ENCODE assay signal across 8 cellular contexts in genomic region chr17:38797828-38798227, GRCh38. TPM values are rescaled to one million over a fixed set of nuclear protein-coding genes. Genes with fewer than 3 reads are reported as not detected.
A peak's percentile ranks its signal among the peaks of the same experiment; 100 is the strongest.
DNase-seq lines count a peak whose midpoint lies in the region; ATAC-seq and TF ChIP-seq lines count a peak whose summit lies in the region.

No MANE protein-coding gene starts in this region.

- H3K27me3 Mint-ChIP-seq in CD4-positive, alpha-beta T cell, result no peaks in the 10 kb centered on the region
- peaks cover 3% of the 10 kb centered on the region for H3K27me3 Mint-ChIP-seq in neural crest cell (ENCODE audit: low read depth)

- no peak for ATAC-seq in CD4-positive, alpha-beta T cell (ENCODE audit: poor library complexity)
- ATAC-seq in GM21737 (IDR thresholded peaks at IDR 0.05; ENCODE audit: unreplicated experiment), result no peak

- no peaks in the 10 kb centered on the region for H3K9me3 Mint-ChIP-seq in CD4-positive, alpha-beta T cell
- no peaks in the 10 kb centered on the region for H3K9me3 Mint-ChIP-seq in neural crest cell

- CTCF ChIA-PET in CD4-positive, alpha-beta T cell (lab: Charles Lee), result interaction anchor here (0.6 to 1.3 kb wide), 3 partner anchors 63 to 624 kb away, joined by 3 to 4 read pairs (median 3); no protein-coding TSS in a partner anchor

- H3K27ac Mint-ChIP-seq in CD4-positive, alpha-beta T cell, result peak overlapping the region; percentile 90
- H3K27ac Mint-ChIP-seq in neural crest cell (ENCODE audit: unreplicated experiment), result peak overlapping the region; percentile 95

- TF ChIP-seq CTCF in CD4-positive, alpha-beta T cell (IDR thresholded peaks at IDR 0.05), result no peak
- no peak for TF ChIP-seq CTCF in neural crest cell (conservative IDR thresholded peaks at IDR 0.05)

- H3K27ac ChIP-seq in CD4-positive, alpha-beta T cell (ENCODE audit: low read depth, low read length), result peak overlapping the region; percentile 64
- H3K27ac ChIP-seq in ectodermal cell (ENCODE audit: insufficient read depth, low read depth, low read length, poor library complexity, severe bottlenecking), result no peak overlapping the region

- H3K4me3 ChIP-seq in NT2/D1 (ENCODE audit: insufficient read length, low read depth) (peak overlapping the region; percentile 85), ectodermal cell (ENCODE audit: insufficient read depth, low read depth, low read length) (peak overlapping the region; percentile 91)

- DNase-seq in CD4-positive, alpha-beta T cell, result no peak
- DNase-seq in NT2/D1 (ENCODE audit: low read depth, low spot score) (no peak), neural crest cell (ENCODE audit: low read depth, low spot score) (no peak), foreskin melanocyte (no peak), NCI-H2227 (lab: John Stamatoyannopoulos, UW; ENCODE audit: unreplicated experiment) (no peak), LoVo (ENCODE audit: low spot score) (no peak)

- WGBS in ectodermal cell, 2 experiments, result 82 to 89% methylated on average over 6 of the region's 6 CpGs

- peaks cover 49% of the 10 kb centered on the region for H3K4me1 Mint-ChIP-seq in CD4-positive, alpha-beta T cell (ENCODE audit: low read depth)
- peaks cover 49% of the 10 kb centered on the region for H3K4me1 Mint-ChIP-seq in neural crest cell

- no peaks in the 10 kb centered on the region for H3K9me3 ChIP-seq in CD4-positive, alpha-beta T cell (ENCODE audit: control insufficient read depth, low read length)
- H3K9me3 ChIP-seq in NT2/D1 (ENCODE audit: insufficient read depth, low read length) (no peaks in the 10 kb centered on the region), ectodermal cell (ENCODE audit: control insufficient read depth, low read length) (no peaks in the 10 kb centered on the region)

- H3K27me3 ChIP-seq in CD4-positive, alpha-beta T cell (ENCODE audit: control insufficient read depth, insufficient read depth, low read length), result no peaks in the 10 kb centered on the region
- H3K27me3 ChIP-seq in NT2/D1 (ENCODE audit: insufficient read depth, insufficient read length), result no peaks in the 10 kb centered on the region
- no peaks in the 10 kb centered on the region for H3K27me3 ChIP-seq in ectodermal cell (ENCODE audit: control insufficient read depth, insufficient read depth, low read length, poor library complexity, severe bottlenecking)

- peaks cover 62% of the 10 kb centered on the region for H3K36me3 Mint-ChIP-seq in CD4-positive, alpha-beta T cell (ENCODE audit: low read depth)
- H3K36me3 Mint-ChIP-seq in neural crest cell (ENCODE audit: low read depth), result peaks cover 8% of the 10 kb centered on the region

- H3K9ac ChIP-seq in NT2/D1 (ENCODE audit: insufficient read length, low read depth), result peak overlapping the region; percentile 98

- POLR2A ChIA-PET in CD4-positive, alpha-beta T cell (lab: Charles Lee), result interaction anchor here (1.0 to 2.9 kb wide), 4 partner anchors 10 to 402 kb away, joined by 3 to 14 read pairs (median 5); partner anchors contain the start of genes RPL19 and RPL23

- H3K36me3 ChIP-seq in NT2/D1 (ENCODE audit: insufficient read depth, insufficient read length, low read length), result peaks cover 62% of the 10 kb centered on the region
- peaks cover 7% of the 10 kb centered on the region for H3K36me3 ChIP-seq in ectodermal cell (ENCODE audit: control insufficient read depth, insufficient read depth, low read length)

- H3K4me3 Mint-ChIP-seq in CD4-positive, alpha-beta T cell, result peak overlapping the region; percentile 92
- peak overlapping the region; percentile 99 for H3K4me3 Mint-ChIP-seq in neural crest cell

- H3K4me1 ChIP-seq in NT2/D1 (ENCODE audit: insufficient read depth, insufficient read length), result no peaks in the 10 kb centered on the region
- H3K4me1 ChIP-seq in ectodermal cell (ENCODE audit: control insufficient read depth, insufficient read depth, low read length), result peaks cover 14% of the 10 kb centered on the region

- intact Hi-C loops in CD4-positive, alpha-beta T cell (cut with DNase I, micrococcal nuclease), result no loop called here

RNA-seq across cellular contexts. Expression of gene PIP4K2B, which starts 1.5 kb away (rescaled TPM):
- 10 to 100 TPM; 17.0 to 17.2 TPM for total RNA-seq in CD4-positive, alpha-beta T cell
- polyA plus RNA-seq in ectodermal cell (2013, experiment 1 of 4), result 74.1 TPM
- polyA plus RNA-seq in ectodermal cell (2013, experiment 2 of 4), result 81.1 TPM
- 51.0 TPM for polyA plus RNA-seq in ectodermal cell (2013, experiment 3 of 4)
- polyA plus RNA-seq in ectodermal cell (2013, experiment 4 of 4), result 56.9 TPM
- 95.3 and 105 TPM in 2 replicates for total RNA-seq in neural crest cell

RNA-seq across cellular contexts. Expression of gene CWC25, which starts 27.3 kb away (rescaled TPM):
- 10 to 100 TPM; 63.0 to 63.3 TPM for total RNA-seq in CD4-positive, alpha-beta T cell
- polyA plus RNA-seq in ectodermal cell (2013, experiment 1 of 4), result 22.7 TPM
- polyA plus RNA-seq in ectodermal cell (2013, experiment 2 of 4), result 19.3 TPM
- polyA plus RNA-seq in ectodermal cell (2013, experiment 3 of 4), result 19.4 TPM
- 21.0 TPM for polyA plus RNA-seq in ectodermal cell (2013, experiment 4 of 4)
- 18.9 and 19.3 TPM in 2 replicates for total RNA-seq in neural crest cell

RNA-seq across cellular contexts. Expression of gene PSMB3, which starts 45.3 kb away (rescaled TPM):
- total RNA-seq in CD4-positive, alpha-beta T cell, result 10 to 100 TPM; 46.6 to 55.0 TPM
- 245 TPM for polyA plus RNA-seq in ectodermal cell (2013, experiment 1 of 4)
- polyA plus RNA-seq in ectodermal cell (2013, experiment 2 of 4), result 226 TPM
- polyA plus RNA-seq in ectodermal cell (2013, experiment 3 of 4), result 213 TPM
- 242 TPM for polyA plus RNA-seq in ectodermal cell (2013, experiment 4 of 4)
- 193 and 203 TPM in 2 replicates for total RNA-seq in neural crest cell

RNA-seq across cellular contexts. Expression of gene PCGF2, which starts 49.7 kb away (rescaled TPM):
- not detected for total RNA-seq in CD4-positive, alpha-beta T cell
- 97.7 TPM for polyA plus RNA-seq in ectodermal cell (2013, experiment 1 of 4)
- 93.5 TPM for polyA plus RNA-seq in ectodermal cell (2013, experiment 2 of 4)
- polyA plus RNA-seq in ectodermal cell (2013, experiment 3 of 4), result 77.4 TPM
- polyA plus RNA-seq in ectodermal cell (2013, experiment 4 of 4), result 79.7 TPM
- total RNA-seq in neural crest cell, result 108 and 116 TPM in 2 replicates

RNA-seq across cellular contexts. Expression of gene RPL23, which starts 55.7 kb away (rescaled TPM):
- total RNA-seq in CD4-positive, alpha-beta T cell, result 1,000 to 10,000 TPM; 2,293 to 2,296 TPM
- polyA plus RNA-seq in ectodermal cell (2013, experiment 1 of 4), result 2,565 TPM
- polyA plus RNA-seq in ectodermal cell (2013, experiment 2 of 4), result 2,389 TPM
- 2,415 TPM for polyA plus RNA-seq in ectodermal cell (2013, experiment 3 of 4)
- 2,794 TPM for polyA plus RNA-seq in ectodermal cell (2013, experiment 4 of 4)
- total RNA-seq in neural crest cell, result 1,802 and 1,851 TPM in 2 replicates
